ENCODE assay signal across 9 cellular contexts in genomic region chr20:62704341-62704948, GRCh38. TPM values are rescaled to one million over a fixed set of nuclear protein-coding genes. Genes with fewer than 3 reads are reported as not detected.
DNase-seq lines count a peak whose midpoint lies in the region; TF ChIP-seq lines count a peak whose summit lies in the region.
"Had no signal": no experiment of that assay in that cellular context is flagged by ENCODE, and none has a peak within 500 bp of the region (broad histone marks: within the 10 kb centered on the region; RNA-seq: fewer than 3 reads in every experiment).

No MANE protein-coding gene starts in this region.

- H3K27ac ChIP-seq in Peyer's patch (peak overlapping the region in 1 of 4 donors; percentile 7), sigmoid colon (peak overlapping the region in 3 of 4 donors; percentile 59 to 82 (median 80)), mesendoderm (ENCODE audit: low read depth, low read length) (no peak overlapping the region)
- H3K27ac ChIP-seq: 22Rv1 had no signal

- TF ChIP-seq CTCF in Peyer's patch (IDR thresholded peaks at IDR 0.05), result no peak
- TF ChIP-seq CTCF in foreskin fibroblast (IDR thresholded peaks at IDR 0.05; ENCODE audit: low read depth, low read length), result no peak
- no peak for TF ChIP-seq CTCF in sigmoid colon (IDR thresholded peaks at IDR 0.05)
- no peak for TF ChIP-seq CTCF in CD14-positive monocyte (IDR thresholded peaks at IDR 0.05)

- no peak overlapping the region for H3K9ac ChIP-seq in mesendoderm (ENCODE audit: low read length)

- H3K4me1 ChIP-seq in Peyer's patch (peaks cover 0 to 25% (median 4%) of the 10 kb centered on the region in 4 donors), sigmoid colon (peaks cover 4 to 41% (median 37%) of the 10 kb centered on the region in 4 donors), mesendoderm (ENCODE audit: control insufficient read depth, low read depth, low read length) (no peaks in the 10 kb centered on the region)

- H3K27me3 ChIP-seq in Peyer's patch, result peaks cover 0 to 14% of the 10 kb centered on the region in 2 donors
- H3K27me3 ChIP-seq in sigmoid colon, result peaks cover 4 to 17% (median 16%) of the 10 kb centered on the region in 3 donors
- H3K27me3 ChIP-seq in mesendoderm (ENCODE audit: insufficient read depth, low read length, poor library complexity), result peaks cover 7% of the 10 kb centered on the region

- no peak overlapping the region for H2BK5ac ChIP-seq in mesendoderm (ENCODE audit: low read length)

- no peak overlapping the region for H2BK120ac ChIP-seq in mesendoderm (ENCODE audit: low read depth, low read length)

- TF ChIP-seq EP300 in sigmoid colon (IDR thresholded peaks at IDR 0.05), result no peak

- H3K4me3 ChIP-seq in Peyer's patch (no peak overlapping the region), foreskin fibroblast (ENCODE audit: low read depth in 1 of 2, low read length in 2 of 2) (no peak overlapping the region), sigmoid colon (peak overlapping the region in 1 of 4 donors; percentile 1), mesendoderm (ENCODE audit: low read length) (no peak overlapping the region)

- DNase-seq in DMS53 (lab: John Stamatoyannopoulos, UW) (peak; percentile 64), DMS53 treated with DMSO at 0.1 percent for 48 hours (lab: John Stamatoyannopoulos, UW; ENCODE audit: unreplicated experiment) (no peak), Peyer's patch (peak in 2 of 3 donors; percentile 65 to 71), foreskin fibroblast (peak; percentile 96), sigmoid colon (peak; percentile 96), CD14-positive monocyte (ENCODE audit: low spot score) (no peak), OCI-M2 (lab: John Stamatoyannopoulos, UW; ENCODE audit: unreplicated experiment) (no peak), mesendoderm (no peak)

- H4K5ac ChIP-seq in mesendoderm (ENCODE audit: low read length), result no peak overlapping the region

- intact Hi-C loops in sigmoid colon (cut with DNase I) (no loop called here), CD14-positive monocyte (cut with micrococcal nuclease) (no loop called here)

- H3K79me2 ChIP-seq in mesendoderm (ENCODE audit: control insufficient read depth, insufficient read depth, low read length), result no peaks in the 10 kb centered on the region

- peak overlapping the region in 2 of 7 donors; percentile 20 to 86 for H3K27ac Mint-ChIP-seq in CD14-positive monocyte

- H3K36me3 ChIP-seq in Peyer's patch, result no peaks in the 10 kb centered on the region
- H3K36me3 ChIP-seq in sigmoid colon, result no peaks in the 10 kb centered on the region
- H3K36me3 ChIP-seq in mesendoderm (ENCODE audit: control insufficient read depth, insufficient read depth, low read length), result no peaks in the 10 kb centered on the region

- H3K4me3 Mint-ChIP-seq in CD14-positive monocyte, result peak overlapping the region in 1 of 2 donors; percentile 11

- no peak overlapping the region for H3K4ac ChIP-seq in mesendoderm (ENCODE audit: low read depth, low read length)

- H3K56ac ChIP-seq in mesendoderm (ENCODE audit: low read length), result no peak overlapping the region

- no peak overlapping the region for H2BK15ac ChIP-seq in mesendoderm (replicated peaks; ENCODE audit: low read depth)

- H3K4me1 Mint-ChIP-seq in CD14-positive monocyte, result peaks cover 43% of the 10 kb centered on the region

- peaks cover 0 to 3% of the 10 kb centered on the region in 2 donors for H3K36me3 Mint-ChIP-seq in CD14-positive monocyte

- no peaks in the 10 kb centered on the region for H3K79me1 ChIP-seq in mesendoderm (ENCODE audit: low read length)

- H4K8ac ChIP-seq in mesendoderm (ENCODE audit: low read depth, low read length), result no peak overlapping the region

- no peak overlapping the region for H3K18ac ChIP-seq in mesendoderm (ENCODE audit: low read length)

- H3K9me3 ChIP-seq in Peyer's patch, result no peaks in the 10 kb centered on the region
- no peaks in the 10 kb centered on the region for H3K9me3 ChIP-seq in sigmoid colon

- no peak for TF ChIP-seq POLR2A in Peyer's patch (IDR thresholded peaks at IDR 0.05)
- no peak for TF ChIP-seq POLR2A in sigmoid colon (IDR thresholded peaks at IDR 0.05)

- H3K27me3 Mint-ChIP-seq in CD14-positive monocyte (ENCODE audit: low read depth in 3 of 3), result peaks cover 13 to 30% (median 28%) of the 10 kb centered on the region in 3 donors

- H3K9me3 Mint-ChIP-seq in CD14-positive monocyte, result peaks cover 0 to 3% (median 0%) of the 10 kb centered on the region in 7 donors

- no peak overlapping the region for H2AK5ac ChIP-seq in mesendoderm (ENCODE audit: low read length)

- H3K4me2 ChIP-seq in mesendoderm (ENCODE audit: low read length), result no peak overlapping the region

- 7 to 37% methylated on average over 21 of the region's 21 CpGs for WGBS in sigmoid colon, 2 donors
- no CpG with 5 or more reads among the region's 21 CpGs for whole genome bisulfite sequencing in mesendoderm (ENCODE audit: extremely low coverage, insufficient coverage, low lambda C conversion rate)

- H3K23ac ChIP-seq in mesendoderm (ENCODE audit: low read length), result no peak overlapping the region

RNA-seq across cellular contexts. Expression of gene NTSR1, which starts 4.2 kb away (rescaled TPM):
- total RNA-seq in Peyer's patch (under 1 TPM in 1 of 4 donors, not detected in 3; 0.76 TPM), sigmoid colon (10 to 100 TPM in 3 of 4 donors, 1 to 10 TPM in 1; 5.4 to 54.0 (median 27.6) TPM)
- polyA plus RNA-seq in sigmoid colon (1 to 10 TPM in 1 of 3 donors, under 1 TPM in 1, not detected in 1; 0.60 to 1.4 TPM), CD14-positive monocyte (under 1 TPM; 0.35 to 0.40 TPM)
- polyA plus RNA-seq in mesendoderm (2013, experiment 1 of 2), result 0.76 TPM
- polyA plus RNA-seq in mesendoderm (2013, experiment 2 of 2), result 0.73 TPM

Comparison
In these comparisons a context has a peak if more than half of its experiments do, and no peak if none do; other contexts are left out.
1. DNase-seq: peak in DMS53 (single experiment), Peyer's patch (2 of 3), foreskin fibroblast (2 of 2) and sigmoid colon (single experiment); none in DMS53 treated with DMSO at 0.1 percent for 48 hours (single experiment), CD14-positive monocyte (single experiment), OCI-M2 (single experiment) and mesendoderm (single experiment).